Comparison of ENCODE assay signal across 35 cellular contexts in genomic region chr7:70436815-70437350, GRCh38.
"Had no signal": no experiment of that assay in that cellular context is flagged by ENCODE, and none has a peak within 500 bp of the region (broad histone marks: within the 10 kb centered on the region; RNA-seq: fewer than 3 reads in every experiment).

No MANE protein-coding gene starts in this region.

- H3K27ac Mint-ChIP-seq: activated B cell treated with CpG ODN at 0.5 μM for 24 hours; activated CD4-positive, alpha-beta memory T cell treated with anti-CD3 and anti-CD28 coated beads, Interleukin-2, amount 10 ng/mL, durations not matched to agents 7 days and 5 days; activated CD8-positive, alpha-beta memory T cell treated with anti-CD3 and anti-CD28 coated beads, Interleukin-2, amount 10 ng/mL, durations not matched to agents 7 days and 5 days; activated naive CD4-positive, alpha-beta T cell treated with anti-CD3 and anti-CD28 coated beads, Interleukin-2, amount 10 ng/mL, durations not matched to agents 7 days and 5 days; activated naive CD8-positive, alpha-beta T cell; activated naive CD8-positive, alpha-beta T cell treated with anti-CD3 and anti-CD28 coated beads, Interleukin-2, amount 50 U/mL, for 24 hours had no signal

- H3K36me3 Mint-ChIP-seq: activated CD8-positive, alpha-beta memory T cell treated with anti-CD3 and anti-CD28 coated beads, Interleukin-2, amount 10 ng/mL, durations not matched to agents 7 days and 5 days; activated naive CD4-positive, alpha-beta T cell treated with anti-CD3 and anti-CD28 coated beads, Interleukin-2, amount 10 ng/mL, durations not matched to agents 7 days and 5 days; activated naive CD8-positive, alpha-beta T cell had no signal

- H3K27me3 Mint-ChIP-seq: activated B cell treated with CpG ODN at 0.5 μM for 24 hours; activated CD4-positive, alpha-beta memory T cell treated with anti-CD3 and anti-CD28 coated beads, Interleukin-2, amount 10 ng/mL, durations not matched to agents 7 days and 5 days; activated CD8-positive, alpha-beta memory T cell treated with anti-CD3 and anti-CD28 coated beads, Interleukin-2, amount 10 ng/mL, durations not matched to agents 7 days and 5 days; activated naive CD4-positive, alpha-beta T cell treated with anti-CD3 and anti-CD28 coated beads, Interleukin-2, amount 10 ng/mL, durations not matched to agents 7 days and 5 days; activated naive CD8-positive, alpha-beta T cell; activated naive CD8-positive, alpha-beta T cell treated with anti-CD3 and anti-CD28 coated beads, Interleukin-2, amount 50 U/mL, for 24 hours had no signal

- H3K9me3 Mint-ChIP-seq: activated B cell treated with CpG ODN at 0.5 μM for 24 hours; activated CD4-positive, alpha-beta memory T cell treated with anti-CD3 and anti-CD28 coated beads, Interleukin-2, amount 10 ng/mL, durations not matched to agents 7 days and 5 days; activated naive CD8-positive, alpha-beta T cell treated with anti-CD3 and anti-CD28 coated beads, Interleukin-2, amount 50 U/mL, for 24 hours had no signal

- DNase-seq: activated B cell treated with CpG ODN at 0.5 μM for 24 hours; activated CD4-positive, alpha-beta memory T cell treated with anti-CD3 and anti-CD28 coated beads, Interleukin-2, amount 10 ng/mL, durations not matched to agents 7 days and 5 days; activated CD4-positive, alpha-beta T cell treated with anti-CD3 and anti-CD28 coated beads for 4 hours; activated CD4-positive, alpha-beta T cell treated with anti-CD3 and anti-CD28 coated beads, Interleukin-2, amount 50 U/mL, for 1 hour; activated CD4-positive, CD25-positive, alpha-beta regulatory T cell treated with anti-CD3 and anti-CD28 coated beads, Interleukin-2, amount 50 U/mL, for 72 hours; activated CD8-positive, alpha-beta memory T cell treated with anti-CD3 and anti-CD28 coated beads for 24 hours; activated CD8-positive, alpha-beta memory T cell treated with anti-CD3 and anti-CD28 coated beads, Interleukin-2, amount 10 ng/mL, durations not matched to agents 7 days and 5 days; activated CD8-positive, alpha-beta memory T cell treated with anti-CD3 and anti-CD28 coated beads, Interleukin-2, amount 50 U/mL, for 48 hours; activated effector memory CD4-positive, alpha-beta T cell treated with Interleukin-2 at 50 U/mL for 16 hours; activated naive CD4-positive, alpha-beta T cell treated with anti-CD3 and anti-CD28 coated beads, Interleukin-2, amount 10 ng/mL, durations not matched to agents 7 days and 5 days; activated naive CD8-positive, alpha-beta T cell treated with anti-CD3 and anti-CD28 coated beads, Interleukin-2, amount 50 U/mL, for 24 hours; activated T-cell treated with anti-CD3 and anti-CD28 coated beads, Interleukin-2, amount 50 U/mL, for 48 hours; anterior cingulate cortex; brain microvascular endothelial cell; central memory CD4-positive, alpha-beta T cell; Kasumi-1; MG63; NCI-H1048; NCI-H1105 treated with DMSO at 0.1 percent for 48 hours; NCI-H1436; NCI-H1694; NCI-H1930; NCI-H2081 treated with DMSO at 0.1 percent for 48 hours; NCI-H510A; NCI-H526; NCI-H748 treated with DMSO at 0.1 percent for 48 hours; NK-92 treated with Interleukin-12 subunit alpha and Interleukin-12 subunit beta, amount 100 ng/mL, for 24 hours; SHP77; SJCRH30; SW 1271; T-helper 1 cell; T-helper 2 cell; T-helper 9 cell had no signal

- FAIRE-seq: colon had no signal

- H3K4me1 Mint-ChIP-seq: activated CD4-positive, alpha-beta memory T cell treated with anti-CD3 and anti-CD28 coated beads, Interleukin-2, amount 10 ng/mL, durations not matched to agents 7 days and 5 days; activated CD8-positive, alpha-beta memory T cell treated with anti-CD3 and anti-CD28 coated beads, Interleukin-2, amount 10 ng/mL, durations not matched to agents 7 days and 5 days had no signal

- H3K4me3 Mint-ChIP-seq: activated B cell treated with CpG ODN at 0.5 μM for 24 hours; activated CD4-positive, alpha-beta memory T cell treated with anti-CD3 and anti-CD28 coated beads, Interleukin-2, amount 10 ng/mL, durations not matched to agents 7 days and 5 days; activated CD8-positive, alpha-beta memory T cell treated with anti-CD3 and anti-CD28 coated beads, Interleukin-2, amount 10 ng/mL, durations not matched to agents 7 days and 5 days; activated naive CD4-positive, alpha-beta T cell treated with anti-CD3 and anti-CD28 coated beads, Interleukin-2, amount 10 ng/mL, durations not matched to agents 7 days and 5 days; activated naive CD8-positive, alpha-beta T cell; activated naive CD8-positive, alpha-beta T cell treated with anti-CD3 and anti-CD28 coated beads, Interleukin-2, amount 50 U/mL, for 24 hours had no signal
